In the genomic region with DNA sequence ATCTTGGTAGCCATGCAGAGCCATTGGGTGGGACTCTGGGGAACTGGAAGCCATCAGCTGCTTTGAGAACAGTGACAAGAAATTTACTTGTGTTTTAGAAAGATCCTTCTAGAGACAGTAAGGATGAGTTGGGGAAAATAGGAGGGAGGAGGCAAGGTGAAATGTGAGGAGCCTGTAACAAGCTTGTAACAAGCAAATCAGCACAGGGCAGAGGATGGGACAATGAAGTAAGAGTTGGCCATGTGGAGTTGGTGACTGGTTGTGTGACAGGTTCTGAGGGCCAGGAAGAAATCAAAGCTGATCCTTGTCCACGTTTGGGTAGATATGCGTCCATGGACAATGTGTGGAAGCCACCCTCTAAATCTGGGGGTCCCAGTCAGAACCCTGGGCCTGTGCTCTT, we compare ENCODE assay signal across 1 cellular context.
TF ChIP-seq lines count a peak whose summit lies in the region.

No MANE protein-coding gene starts in this region.

TF ChIP-seq in IMR-90, 13 proteins besides CTCF, POLR2A, EP300 and RAD21:
- no peak for TF ChIP-seq MAFK (IDR thresholded peaks at IDR 0.05; ENCODE audit: low read depth, low read length)
- TF ChIP-seq, protein P1, sequence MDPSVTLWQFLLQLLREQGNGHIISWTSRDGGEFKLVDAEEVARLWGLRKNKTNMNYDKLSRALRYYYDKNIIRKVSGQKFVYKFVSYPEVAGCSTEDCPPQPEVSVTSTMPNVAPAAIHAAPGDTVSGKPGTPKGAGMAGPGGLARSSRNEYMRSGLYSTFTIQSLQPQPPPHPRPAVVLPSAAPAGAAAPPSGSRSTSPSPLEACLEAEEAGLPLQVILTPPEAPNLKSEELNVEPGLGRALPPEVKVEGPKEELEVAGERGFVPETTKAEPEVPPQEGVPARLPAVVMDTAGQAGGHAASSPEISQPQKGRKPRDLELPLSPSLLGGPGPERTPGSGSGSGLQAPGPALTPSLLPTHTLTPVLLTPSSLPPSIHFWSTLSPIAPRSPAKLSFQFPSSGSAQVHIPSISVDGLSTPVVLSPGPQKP (IDR thresholded peaks at IDR 0.05; ENCODE audit: borderline replicate concordance, low read depth, low read length): no peak
- no peak for TF ChIP-seq RCOR1 (IDR thresholded peaks at IDR 0.05; ENCODE audit: insufficient replicate concordance, low read length)
- no peak for TF ChIP-seq RFX5 (IDR thresholded peaks at IDR 0.05; ENCODE audit: low read depth, low read length)
- TF ChIP-seq NFE2L2 (IDR thresholded peaks at IDR 0.05; ENCODE audit: low read depth, low read length): no peak
- TF ChIP-seq MXI1 (IDR thresholded peaks at IDR 0.05; ENCODE audit: borderline replicate concordance, low read depth, low read length): no peak
- TF ChIP-seq CHD1 (IDR thresholded peaks at IDR 0.05; ENCODE audit: low read depth, low read length): no peak
- no peak for TF ChIP-seq SMC3 (IDR thresholded peaks at IDR 0.05; ENCODE audit: low read depth, low read length)
- TF ChIP-seq CEBPB (IDR thresholded peaks at IDR 0.05; ENCODE audit: low read depth, low read length): no peak
- TF ChIP-seq USF2 (IDR thresholded peaks at IDR 0.05; ENCODE audit: low read depth, low read length): no peak
- no peak for TF ChIP-seq MAZ (IDR thresholded peaks at IDR 0.05; ENCODE audit: borderline replicate concordance, low read depth, low read length)
- no peak for TF ChIP-seq BHLHE40 (IDR thresholded peaks at IDR 0.05; ENCODE audit: low read depth, low read length)
- TF ChIP-seq FOS (IDR thresholded peaks at IDR 0.05; ENCODE audit: low read depth, low read length): no peak
